Comparison of ENCODE assay signal across 10 cellular contexts in genomic region chr11:83538286-83538685, GRCh38.
"Had no signal": no experiment of that assay in that cellular context is flagged by ENCODE, and none has a peak within 500 bp of the region (broad histone marks: within the 10 kb centered on the region; RNA-seq: fewer than 3 reads in every experiment).

No MANE protein-coding gene starts in this region.

- ATAC-seq: HCT116, HepG2 had no signal

- H3K27ac ChIP-seq: GM23248, HL-60 had no signal

- H3K4me3 Mint-ChIP-seq: HFFc6, IgD-negative memory B cell had no signal

- H3K36me3 ChIP-seq: HAP-1 had no signal

- H3K4me1 ChIP-seq: HAP-1 had no signal

- H3K36me3 Mint-ChIP-seq: IgD-negative memory B cell had no signal

- H3K4me3 ChIP-seq: GM23248, HAP-1 had no signal

- DNase-seq: GM23248, GOT3, H7, HFFc6, KBM-7 had no signal

- H3K9me3 Mint-ChIP-seq: HFFc6, IgD-negative memory B cell had no signal

- H3K9ac ChIP-seq: GM23248 had no signal

- H3K4me1 Mint-ChIP-seq: IgD-negative memory B cell had no signal

- H3K27ac Mint-ChIP-seq: HFFc6, IgD-negative memory B cell had no signal

- H3K9me3 ChIP-seq: HAP-1 had no signal
